In the genomic region with DNA sequence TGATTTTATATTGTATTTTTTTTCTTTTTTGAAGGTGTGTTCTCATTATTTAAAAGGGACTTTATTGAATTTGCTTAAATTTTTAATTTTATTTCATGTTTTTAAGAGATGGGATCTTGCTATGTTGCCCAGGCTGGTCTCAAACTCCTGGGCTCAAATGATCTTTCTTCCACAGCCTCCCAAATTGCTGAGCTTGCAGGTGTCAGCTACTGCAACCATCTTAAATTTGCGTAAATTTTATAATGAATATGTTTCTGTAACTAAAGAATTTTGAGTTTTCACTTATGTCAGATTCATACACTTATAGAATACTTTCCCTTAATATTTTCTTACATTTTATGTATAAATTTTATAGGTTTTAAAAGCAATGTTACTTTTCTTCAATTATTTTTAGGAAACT, we compare ENCODE assay signal across 9 cellular contexts.
"Had no signal": no experiment of that assay in that cellular context is flagged by ENCODE, and none has a peak within 500 bp of the region (broad histone marks: within the 10 kb centered on the region; RNA-seq: fewer than 3 reads in every experiment).

No MANE protein-coding gene starts in this region.

- H3K27ac ChIP-seq: HL-60, KMS-11 had no signal

- ATAC-seq: GM23338 had no signal

- FAIRE-seq: H1, H54, HTR-8/SVneo had no signal

- H3K9ac ChIP-seq: KMS-11 had no signal

- H3K4me3 ChIP-seq: GM23338 had no signal

- H3K4me2 ChIP-seq: GM23338, KMS-11 had no signal

- H2AFZ ChIP-seq: GM23338 had no signal

- DNase-seq: H9, Karpas-422, KBM-7 had no signal
